In genomic region chr20:22776369-22776768, GRCh38 we compare ENCODE assay signal across 1 cellular context.
TF ChIP-seq lines count a peak whose summit lies in the region.

No MANE protein-coding gene starts in this region.

TF ChIP-seq in K562, 482 proteins besides CTCF, POLR2A, EP300 and RAD21:
- peak; percentile 21; the same call in 1 of the 2 replicates for TF ChIP-seq USF2 (CRISPR knock-in tag; IDR thresholded peaks at IDR 0.05)
- TF ChIP-seq CBX8 (IDR thresholded peaks at IDR 0.05; ENCODE audit: borderline replicate concordance, extremely low read depth, low read depth, low read length, poor library complexity, severe bottlenecking) = no peak
